8 cellular contexts compared by ENCODE assay signal in genomic region chr6:40308533-40309306, GRCh38.
DNase-seq lines count a peak whose midpoint lies in the region; ATAC-seq lines count a peak whose summit lies in the region.

No MANE protein-coding gene starts in this region.

- peaks cover 10% of the 10 kb centered on the region for H3K9me3 Mint-ChIP-seq in stimulated activated memory B cell treated with anti-CD40 and anti-IgM and Interleukin-4, amounts not matched to agents 10 μg/mL and 1 μg/mL and 100 μg/mL, for 72 hours

- H3K27ac Mint-ChIP-seq in stimulated activated memory B cell treated with anti-CD40 and anti-IgM and Interleukin-4, amounts not matched to agents 10 μg/mL and 1 μg/mL and 100 μg/mL, for 72 hours, result no peak overlapping the region

- H3K4me1 Mint-ChIP-seq in stimulated activated memory B cell treated with anti-CD40 and anti-IgM and Interleukin-4, amounts not matched to agents 10 μg/mL and 1 μg/mL and 100 μg/mL, for 72 hours, result peaks cover 5% of the 10 kb centered on the region

- no peak overlapping the region for H3K4me3 Mint-ChIP-seq in stimulated activated memory B cell treated with anti-CD40 and anti-IgM and Interleukin-4, amounts not matched to agents 10 μg/mL and 1 μg/mL and 100 μg/mL, for 72 hours

- ATAC-seq in activated CD4-positive, CD25-positive, alpha-beta regulatory T cell treated with anti-CD3 and anti-CD28 coated beads, Interleukin-2, amount 50 U/mL, for 24 hours, result no peak
- ATAC-seq in stimulated activated memory B cell treated with anti-CD40 and anti-IgM and Interleukin-4, amounts not matched to agents 10 μg/mL and 1 μg/mL and 100 μg/mL, for 72 hours, result peak; percentile 60

- DNase-seq in activated CD4-positive, CD25-positive, alpha-beta regulatory T cell treated with anti-CD3 and anti-CD28 coated beads, Interleukin-2, amount 50 U/mL, for 16 hours (ENCODE audit: low read depth, low spot score), result peak; percentile 6
- DNase-seq in NCI-H1930 (lab: John Stamatoyannopoulos, UW), result peak; percentile 26 to 76
- peak; percentile 76 for DNase-seq in activated CD4-positive, alpha-beta T cell treated with anti-CD3 and anti-CD28 coated beads for 48 hours
- DNase-seq in ecto neural progenitor cell (ENCODE audit: low spot score), result peak; percentile 88
- DNase-seq in medulla oblongata (ENCODE audit: extremely low spot score), result peak; percentile 82
- DNase-seq in cortex of kidney (lab: John Stamatoyannopoulos, UW), result no peak

- H3K27me3 Mint-ChIP-seq in stimulated activated memory B cell treated with anti-CD40 and anti-IgM and Interleukin-4, amounts not matched to agents 10 μg/mL and 1 μg/mL and 100 μg/mL, for 72 hours, result peaks cover 65% of the 10 kb centered on the region

- no peaks in the 10 kb centered on the region for H3K36me3 Mint-ChIP-seq in stimulated activated memory B cell treated with anti-CD40 and anti-IgM and Interleukin-4, amounts not matched to agents 10 μg/mL and 1 μg/mL and 100 μg/mL, for 72 hours
